In genomic region chr20:58981564-58982364, GRCh38 we compare ENCODE assay signal across 6 cellular contexts. TPM values are rescaled to one million over a fixed set of nuclear protein-coding genes. Genes with fewer than 3 reads are reported as not detected.
DNase-seq lines count a peak whose midpoint lies in the region; ATAC-seq and TF ChIP-seq lines count a peak whose summit lies in the region.

No MANE protein-coding gene starts in this region.

- no peaks in the 10 kb centered on the region for H3K9me3 ChIP-seq in neutrophil

- H3K4me3 Mint-ChIP-seq in IgD-negative memory B cell = peak overlapping the region; percentile 84 to 97 (median 95)

- peaks cover under 1 to 3% (median 2%) of the 10 kb centered on the region in 3 donors for H3K9me3 Mint-ChIP-seq in IgD-negative memory B cell

- peak overlapping the region; percentile 69 for H3K27ac ChIP-seq in neutrophil

- peaks cover 10 to 13% of the 10 kb centered on the region in 2 experiments for H3K4me1 ChIP-seq in neutrophil (ENCODE audit: control insufficient read depth in 1 of 2, insufficient read depth in 1 of 2, low read depth in 1 of 2, low read length in 1 of 2)

- in situ Hi-C loops in GM13976 (cut with MboI; ENCODE audit: low sequenced_read_pairs, unreplicated experiment) = no loop called here

- DNase-seq in GM13976 (ENCODE audit: low spot score) (peak; percentile 49), AG08396 (ENCODE audit: low spot score) (no peak)
- DNase-seq in central memory CD4-positive, alpha-beta T cell = peak; percentile 7

- peaks cover 14% of the 10 kb centered on the region for H3K36me3 ChIP-seq in neutrophil

- TF ChIP-seq CTCF in GM13976 (IDR thresholded peaks at IDR 0.05; ENCODE audit: borderline replicate concordance, control extremely low read depth, extremely low read depth, insufficient read depth, missing control alignments) = no peak
- TF ChIP-seq CTCF in neutrophil (IDR thresholded peaks at IDR 0.05) = no peak

- H3K4me1 Mint-ChIP-seq in IgD-negative memory B cell = peaks cover 30 to 36% (median 35%) of the 10 kb centered on the region in 3 donors

- H3K27me3 ChIP-seq in neutrophil = no peaks in the 10 kb centered on the region

- H3K27me3 Mint-ChIP-seq in IgD-negative memory B cell = no peaks in the 10 kb centered on the region

- peak overlapping the region; percentile 89 for H3K4me3 ChIP-seq in neutrophil (ENCODE audit: low read depth in 1 of 2, low read length in 1 of 2)

- H3K36me3 Mint-ChIP-seq in IgD-negative memory B cell = peaks cover 1% of the 10 kb centered on the region

- peak overlapping the region; percentile 85 to 95 (median 92) for H3K27ac Mint-ChIP-seq in IgD-negative memory B cell

- ATAC-seq in GM19467 (IDR thresholded peaks at IDR 0.05; ENCODE audit: unreplicated experiment) = no peak

RNA-seq across cellular contexts. Expression of gene NELFCD, which starts 0.7 kb away (rescaled TPM):
- 79.6 TPM for polyA plus RNA-seq in IgD-negative memory B cell

RNA-seq across cellular contexts. Expression of gene CTSZ, which starts 25.3 kb away (rescaled TPM):
- polyA plus RNA-seq in IgD-negative memory B cell = 34.7 TPM

RNA-seq across cellular contexts. Expression of gene TUBB1, which starts 37.5 kb away (rescaled TPM):
- 7.8 TPM for polyA plus RNA-seq in IgD-negative memory B cell

RNA-seq across cellular contexts. Expression of gene ATP5F1E, which starts 50.4 kb away (rescaled TPM):
- 103 TPM for polyA plus RNA-seq in IgD-negative memory B cell
